8 cellular contexts compared by ENCODE assay signal in the genomic region with DNA sequence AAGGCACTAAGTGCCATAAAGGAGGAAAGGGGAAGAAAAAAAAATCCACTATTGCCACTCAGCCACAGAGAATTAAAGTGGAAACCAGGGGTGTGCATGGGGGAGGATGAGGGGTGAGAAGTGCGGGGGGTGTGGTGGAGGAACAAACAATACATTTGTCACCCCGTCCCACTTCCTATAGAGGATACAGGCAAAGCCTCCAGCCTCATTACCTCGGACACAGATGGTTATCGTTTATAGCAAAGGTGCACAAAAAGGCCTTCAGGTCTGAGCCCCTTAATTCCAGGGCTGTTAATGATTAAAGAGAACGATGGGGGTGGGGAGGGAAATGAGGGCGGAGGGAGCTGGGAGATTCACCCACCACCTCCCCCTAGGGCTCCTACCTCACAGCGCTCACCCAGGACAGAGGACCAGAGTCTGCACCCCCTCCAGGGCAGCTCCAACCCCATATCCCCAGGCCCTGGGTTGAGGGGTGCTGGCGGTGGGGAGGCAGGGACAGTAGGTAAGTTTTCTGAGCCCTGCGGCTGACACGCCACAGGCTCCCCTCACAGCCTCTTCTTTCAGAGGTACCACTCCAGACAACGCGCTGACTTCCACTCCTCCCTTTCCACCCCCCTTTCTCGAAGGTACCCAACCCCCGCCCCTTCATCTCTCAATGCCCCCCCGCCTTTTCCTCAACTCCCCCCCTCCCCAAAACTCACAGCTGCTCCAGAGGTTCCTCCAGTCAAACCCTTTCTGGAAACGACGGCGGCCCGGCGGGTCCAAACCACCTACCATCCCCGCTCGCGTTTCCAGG. TPM values are rescaled to one million over a fixed set of nuclear protein-coding genes. Genes with fewer than 3 reads are reported as not detected.
DNase-seq lines count a peak whose midpoint lies in the region; ATAC-seq, FAIRE-seq and TF ChIP-seq lines count a peak whose summit lies in the region.

No MANE protein-coding gene starts in this region.

- peak overlapping the region; percentile 83 for H3K4me3 Mint-ChIP-seq in activated CD4-positive, alpha-beta memory T cell treated with anti-CD3 and anti-CD28 coated beads, Interleukin-2, amount 10 ng/mL, durations not matched to agents 7 days and 5 days

- CTCF ChIA-PET in A549 (lab: Yijun Ruan, JAX): interaction anchor here (0.7 to 9.6 kb wide), 5 partner anchors 10 to 257 kb away, joined by 3 to 60 read pairs (median 6); no protein-coding TSS in a partner anchor
- CTCF ChIA-PET in activated CD4-positive, alpha-beta memory T cell treated with anti-CD3 and anti-CD28 coated beads, Interleukin-2, amount 10 ng/mL, durations not matched to agents 7 days and 5 days (lab: Charles Lee): interaction anchor here (0.8 to 2.7 kb wide), 14 partner anchors 10 to 159 kb away, joined by 3 to 22 read pairs (median 3); a partner anchor contains a TSS

- ATAC-seq in A549 (peak; percentile 26 to 32), gastroesophageal sphincter (peak; percentile 0), HG02588 (IDR thresholded peaks at IDR 0.05; ENCODE audit: unreplicated experiment) (no peak), HG03135 (IDR thresholded peaks at IDR 0.05; ENCODE audit: unreplicated experiment) (no peak)

- no peak for TF ChIP-seq EP300 in A549 (IDR thresholded peaks at IDR 0.05)
- TF ChIP-seq EP300 in gastroesophageal sphincter (IDR thresholded peaks at IDR 0.05): no peak

- TF ChIP-seq CTCF in A549 (IDR thresholded peaks at IDR 0.05) (no peak), gastroesophageal sphincter (IDR thresholded peaks at IDR 0.05) (no peak)

- TF ChIP-seq RAD21 in A549 (conservative IDR thresholded peaks at IDR 0.05 in 1 of 2, IDR thresholded peaks at IDR 0.05 in 1 of 2): no peak

- H3K4me2 ChIP-seq in A549: peak overlapping the region; percentile 91

- FAIRE-seq in A549 (lab: Jason Lieb, UNC): no peak
- FAIRE-seq in RCC 7860 (lab: Jason Lieb, UNC): no peak

- POLR2A ChIA-PET in A549 (lab: Yijun Ruan, JAX): interaction anchor here (0.6 to 1.9 kb wide), 12 partner anchors 9 to 442 kb away, joined by 3 to 15 read pairs (median 5); a partner anchor contains a TSS
- POLR2A ChIA-PET in activated CD4-positive, alpha-beta memory T cell treated with anti-CD3 and anti-CD28 coated beads, Interleukin-2, amount 10 ng/mL, durations not matched to agents 7 days and 5 days (lab: Charles Lee): interaction anchor here (0.8 to 7.5 kb wide), 16 partner anchors 10 to 1292 kb away, joined by 3 to 113 read pairs (median 8); a partner anchor contains a TSS

- TF ChIP-seq POLR2A in A549 (IDR thresholded peaks at IDR 0.05; ENCODE audit: low read length) (no peak), gastroesophageal sphincter (IDR thresholded peaks at IDR 0.05) (no peak)

- H3K4me3 ChIP-seq in A549 (peak overlapping the region; percentile 90), H7 (ENCODE audit: insufficient read depth, low read depth, low read length) (peak overlapping the region; percentile 88), gastroesophageal sphincter (peak overlapping the region; percentile 63 to 74), rectal smooth muscle tissue (ENCODE audit: low read length) (peak overlapping the region; percentile 97)

- H3K27me3 ChIP-seq in H7 (ENCODE audit: control insufficient read depth, insufficient read depth, low read length): no peaks in the 10 kb centered on the region
- no peaks in the 10 kb centered on the region for H3K27me3 ChIP-seq in gastroesophageal sphincter
- H3K27me3 ChIP-seq in rectal smooth muscle tissue (ENCODE audit: control insufficient read depth, insufficient read depth, low read length): no peaks in the 10 kb centered on the region

- peaks cover 3% of the 10 kb centered on the region for H3K9me3 Mint-ChIP-seq in activated CD4-positive, alpha-beta memory T cell treated with anti-CD3 and anti-CD28 coated beads, Interleukin-2, amount 10 ng/mL, durations not matched to agents 7 days and 5 days

- peak overlapping the region; percentile 93 for H3K27ac Mint-ChIP-seq in activated CD4-positive, alpha-beta memory T cell treated with anti-CD3 and anti-CD28 coated beads, Interleukin-2, amount 10 ng/mL, durations not matched to agents 7 days and 5 days

- peaks cover 74% of the 10 kb centered on the region for H3K4me1 Mint-ChIP-seq in activated CD4-positive, alpha-beta memory T cell treated with anti-CD3 and anti-CD28 coated beads, Interleukin-2, amount 10 ng/mL, durations not matched to agents 7 days and 5 days

- H3K36me3 ChIP-seq in H7 (replicated peaks; ENCODE audit: control insufficient read depth, insufficient read depth, low read length) (peaks cover 3% of the 10 kb centered on the region; the same call in 1 of the 2 replicates), gastroesophageal sphincter (peaks cover 0 to 24% of the 10 kb centered on the region in 2 donors), rectal smooth muscle tissue (ENCODE audit: control insufficient read depth, insufficient read depth, low read length) (no peaks in the 10 kb centered on the region)

- H3K9ac ChIP-seq in rectal smooth muscle tissue (ENCODE audit: low read length): peak overlapping the region; percentile 25

- H3K36me3 Mint-ChIP-seq in activated CD4-positive, alpha-beta memory T cell treated with anti-CD3 and anti-CD28 coated beads, Interleukin-2, amount 10 ng/mL, durations not matched to agents 7 days and 5 days (ENCODE audit: low read depth): peaks cover 74% of the 10 kb centered on the region

- no peaks in the 10 kb centered on the region for H3K27me3 Mint-ChIP-seq in activated CD4-positive, alpha-beta memory T cell treated with anti-CD3 and anti-CD28 coated beads, Interleukin-2, amount 10 ng/mL, durations not matched to agents 7 days and 5 days

- H3K27ac ChIP-seq in A549 (peak overlapping the region; percentile 92 to 98), gastroesophageal sphincter (peak overlapping the region; percentile 85 to 99 (median 99)), rectal smooth muscle tissue (ENCODE audit: low read depth, low read length) (peak overlapping the region; percentile 95)

- H3K9me3 ChIP-seq in A549 (no peaks in the 10 kb centered on the region), gastroesophageal sphincter (no peaks in the 10 kb centered on the region)

- 1% methylated on average over 18 of the region's 23 CpGs for WGBS in A549 (ENCODE audit: missing lambda C conversion rate)
- 0% methylated on average over 4 to 19 of the region's 23 CpGs for WGBS in gastroesophageal sphincter (ENCODE audit: low coverage in 1 of 2), 2 donors

- peaks cover 60% of the 10 kb centered on the region for H3K4me1 ChIP-seq in A549
- peaks cover 2 to 78% (median 39%) of the 10 kb centered on the region in 3 donors for H3K4me1 ChIP-seq in gastroesophageal sphincter
- peaks cover 27% of the 10 kb centered on the region for H3K4me1 ChIP-seq in rectal smooth muscle tissue (ENCODE audit: control insufficient read depth, insufficient read depth, low read length)

- peak in 1 of 2 experiments; percentile 36 for DNase-seq in A549 (ENCODE audit: low read depth in 1 of 2, low spot score in 1 of 2)
- no peak for DNase-seq in H7
- peak; percentile 34 for DNase-seq in activated CD4-positive, alpha-beta memory T cell treated with anti-CD3 and anti-CD28 coated beads, Interleukin-2, amount 10 ng/mL, durations not matched to agents 7 days and 5 days
- no peak for DNase-seq in RCC 7860 (ENCODE audit: low spot score)

TF ChIP-seq in A549, 52 proteins besides CTCF, POLR2A, EP300 and RAD21:
- TF ChIP-seq PHF8 (IDR thresholded peaks at IDR 0.05; ENCODE audit: borderline replicate concordance, low read depth) (peak; percentile 34; the same call in 1 of the 2 replicates), ZC3H11A (IDR thresholded peaks at IDR 0.05) (no peak)
TF ChIP-seq in A549: peak in this region for 1.

RNA-seq across cellular contexts. Expression of a gene that starts 0.5 kb away (rescaled TPM):
- polyA plus RNA-seq in A549 (2011; rRNA removed): 7.2 and 7.5 TPM in 2 replicates
- 2.1 and 2.3 TPM in 2 replicates for polyA plus RNA-seq in A549 (2012; cell fraction: cytosol; rRNA removed)
- 2.0 and 3.5 TPM in 2 replicates for polyA plus RNA-seq in A549 (2012; cell fraction: nucleus; rRNA removed)
- polyA plus RNA-seq in A549 (2017; fragmentation: RNase III; extraction: RNeasy Plus Mini Kit Qiagen cat#74134 plus additional on column Dnase treatment): 5.2 to 5.9 TPM (median 5.9 TPM) in 3 replicates
- polyA minus RNA-seq in A549 (2011; rRNA and poly(A)+ RNA removed): 16.4 and 17.8 TPM in 2 replicates
- 10.4 and 11.9 TPM in 2 replicates for total RNA-seq in H7 (2014; rRNA removed; shearing (Covaris generic))
- 10 to 100 TPM; 20.7 to 21.6 TPM for total RNA-seq in activated CD4-positive, alpha-beta memory T cell treated with anti-CD3 and anti-CD28 coated beads, Interleukin-2, amount 10 ng/mL, durations not matched to agents 7 days and 5 days
- 10 to 100 TPM; 28.6 to 35.7 (median 33.5) TPM for total RNA-seq in gastroesophageal sphincter

RNA-seq across cellular contexts. Expression of a gene that starts 0.9 kb away (rescaled TPM):
- polyA plus RNA-seq in A549 (2011; rRNA removed) (37.8 and 44.0 TPM in 2 replicates), A549 (2017; fragmentation: RNase III; extraction: RNeasy Plus Mini Kit Qiagen cat#74134 plus additional on column Dnase treatment) (38.6 to 48.8 TPM (median 40.6 TPM) in 3 replicates)
- polyA plus RNA-seq in A549 (2012; cell fraction: cytosol; rRNA removed): 16.6 and 17.7 TPM in 2 replicates
- 3.8 and 6.5 TPM in 2 replicates for polyA plus RNA-seq in A549 (2012; cell fraction: nucleus; rRNA removed)
- 9.4 and 12.8 TPM in 2 replicates for polyA minus RNA-seq in A549 (2011; rRNA and poly(A)+ RNA removed)
- total RNA-seq in H7 (2014; rRNA removed; shearing (Covaris generic)): 29.8 and 42.4 TPM in 2 replicates
- 10 to 100 TPM; 45.2 to 47.0 TPM for total RNA-seq in activated CD4-positive, alpha-beta memory T cell treated with anti-CD3 and anti-CD28 coated beads, Interleukin-2, amount 10 ng/mL, durations not matched to agents 7 days and 5 days
- total RNA-seq in gastroesophageal sphincter: 10 to 100 TPM; 54.3 to 88.7 (median 58.7) TPM

Comparison
In these comparisons a context has a peak if more than half of its experiments do, and no peak if none do; other contexts are left out.
1. ATAC-seq: peak in A549 (2 of 2) and gastroesophageal sphincter (single experiment); none in HG02588 (single experiment) and HG03135 (single experiment).
2. Peak in every context shown above with its lines, with median percentiles within 50 percentile points of each other: H3K27ac ChIP-seq and H3K4me3 ChIP-seq.